ENCODE assay signal across 1 cellular context in the genomic region with DNA sequence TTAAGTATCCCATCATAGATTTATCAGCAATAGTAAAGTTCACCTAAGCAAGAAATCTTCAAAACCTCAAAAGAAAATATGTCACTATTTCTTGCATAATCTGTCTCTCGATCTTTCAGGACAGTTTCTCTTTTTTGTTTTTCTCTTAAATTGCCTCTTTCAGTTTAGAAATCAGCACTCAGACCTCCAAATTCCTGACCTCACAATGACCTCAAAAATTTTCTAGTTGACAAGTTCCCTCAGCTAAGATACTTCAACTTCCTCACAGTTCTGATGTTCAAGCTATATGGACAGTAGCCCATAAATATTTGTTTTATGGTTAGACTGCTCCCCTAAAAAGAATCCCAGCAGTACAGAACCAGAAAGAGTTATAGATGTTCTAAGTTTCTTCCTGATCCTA.
TF ChIP-seq lines count a peak whose summit lies in the region.

No MANE protein-coding gene starts in this region.

TF ChIP-seq in GM12878, 131 proteins besides CTCF, POLR2A, EP300 and RAD21:
- TF ChIP-seq, protein P1, sequence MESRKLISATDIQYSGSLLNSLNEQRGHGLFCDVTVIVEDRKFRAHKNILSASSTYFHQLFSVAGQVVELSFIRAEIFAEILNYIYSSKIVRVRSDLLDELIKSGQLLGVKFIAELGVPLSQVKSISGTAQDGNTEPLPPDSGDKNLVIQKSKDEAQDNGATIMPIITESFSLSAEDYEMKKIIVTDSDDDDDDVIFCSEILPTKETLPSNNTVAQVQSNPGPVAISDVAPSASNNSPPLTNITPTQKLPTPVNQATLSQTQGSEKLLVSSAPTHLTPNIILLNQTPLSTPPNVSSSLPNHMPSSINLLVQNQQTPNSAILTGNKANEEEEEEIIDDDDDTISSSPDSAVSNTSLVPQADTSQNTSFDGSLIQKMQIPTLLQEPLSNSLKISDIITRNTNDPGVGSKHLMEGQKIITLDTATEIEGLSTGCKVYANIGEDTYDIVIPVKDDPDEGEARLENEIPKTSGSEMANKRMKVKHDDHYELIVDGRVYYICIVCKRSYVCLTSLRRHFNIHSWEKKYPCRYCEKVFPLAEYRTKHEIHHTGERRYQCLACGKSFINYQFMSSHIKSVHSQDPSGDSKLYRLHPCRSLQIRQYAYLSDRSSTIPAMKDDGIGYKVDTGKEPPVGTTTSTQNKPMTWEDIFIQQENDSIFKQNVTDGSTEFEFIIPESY (IDR thresholded peaks at IDR 0.05): no peak
- TF ChIP-seq MTA2 (IDR thresholded peaks at IDR 0.05; ENCODE audit: low read depth) (0 out of 2 replicates have a peak, but pooled peaks have one; percentile 25), RUNX3 (IDR thresholded peaks at IDR 0.05; ENCODE audit: low read length) (0 out of 2 replicates have a peak, but pooled peaks have one; percentile 23), CREB1 (IDR thresholded peaks at IDR 0.05; ENCODE audit: low read depth) (peak; percentile 77), NR2C2 (IDR thresholded peaks at IDR 0.05; ENCODE audit: borderline replicate concordance, control insufficient read depth, insufficient read length, low read depth) (no peak)
- TF ChIP-seq, protein P2, sequence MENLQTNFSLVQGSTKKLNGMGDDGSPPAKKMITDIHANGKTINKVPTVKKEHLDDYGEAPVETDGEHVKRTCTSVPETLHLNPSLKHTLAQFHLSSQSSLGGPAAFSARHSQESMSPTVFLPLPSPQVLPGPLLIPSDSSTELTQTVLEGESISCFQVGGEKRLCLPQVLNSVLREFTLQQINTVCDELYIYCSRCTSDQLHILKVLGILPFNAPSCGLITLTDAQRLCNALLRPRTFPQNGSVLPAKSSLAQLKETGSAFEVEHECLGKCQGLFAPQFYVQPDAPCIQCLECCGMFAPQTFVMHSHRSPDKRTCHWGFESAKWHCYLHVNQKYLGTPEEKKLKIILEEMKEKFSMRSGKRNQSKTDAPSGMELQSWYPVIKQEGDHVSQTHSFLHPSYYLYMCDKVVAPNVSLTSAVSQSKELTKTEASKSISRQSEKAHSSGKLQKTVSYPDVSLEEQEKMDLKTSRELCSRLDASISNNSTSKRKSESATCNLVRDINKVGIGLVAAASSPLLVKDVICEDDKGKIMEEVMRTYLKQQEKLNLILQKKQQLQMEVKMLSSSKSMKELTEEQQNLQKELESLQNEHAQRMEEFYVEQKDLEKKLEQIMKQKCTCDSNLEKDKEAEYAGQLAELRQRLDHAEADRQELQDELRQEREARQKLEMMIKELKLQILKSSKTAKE (IDR thresholded peaks at IDR 0.05; ENCODE audit: low read depth, poor library complexity, severe bottlenecking): peak; percentile 24
- TF ChIP-seq, protein P3, sequence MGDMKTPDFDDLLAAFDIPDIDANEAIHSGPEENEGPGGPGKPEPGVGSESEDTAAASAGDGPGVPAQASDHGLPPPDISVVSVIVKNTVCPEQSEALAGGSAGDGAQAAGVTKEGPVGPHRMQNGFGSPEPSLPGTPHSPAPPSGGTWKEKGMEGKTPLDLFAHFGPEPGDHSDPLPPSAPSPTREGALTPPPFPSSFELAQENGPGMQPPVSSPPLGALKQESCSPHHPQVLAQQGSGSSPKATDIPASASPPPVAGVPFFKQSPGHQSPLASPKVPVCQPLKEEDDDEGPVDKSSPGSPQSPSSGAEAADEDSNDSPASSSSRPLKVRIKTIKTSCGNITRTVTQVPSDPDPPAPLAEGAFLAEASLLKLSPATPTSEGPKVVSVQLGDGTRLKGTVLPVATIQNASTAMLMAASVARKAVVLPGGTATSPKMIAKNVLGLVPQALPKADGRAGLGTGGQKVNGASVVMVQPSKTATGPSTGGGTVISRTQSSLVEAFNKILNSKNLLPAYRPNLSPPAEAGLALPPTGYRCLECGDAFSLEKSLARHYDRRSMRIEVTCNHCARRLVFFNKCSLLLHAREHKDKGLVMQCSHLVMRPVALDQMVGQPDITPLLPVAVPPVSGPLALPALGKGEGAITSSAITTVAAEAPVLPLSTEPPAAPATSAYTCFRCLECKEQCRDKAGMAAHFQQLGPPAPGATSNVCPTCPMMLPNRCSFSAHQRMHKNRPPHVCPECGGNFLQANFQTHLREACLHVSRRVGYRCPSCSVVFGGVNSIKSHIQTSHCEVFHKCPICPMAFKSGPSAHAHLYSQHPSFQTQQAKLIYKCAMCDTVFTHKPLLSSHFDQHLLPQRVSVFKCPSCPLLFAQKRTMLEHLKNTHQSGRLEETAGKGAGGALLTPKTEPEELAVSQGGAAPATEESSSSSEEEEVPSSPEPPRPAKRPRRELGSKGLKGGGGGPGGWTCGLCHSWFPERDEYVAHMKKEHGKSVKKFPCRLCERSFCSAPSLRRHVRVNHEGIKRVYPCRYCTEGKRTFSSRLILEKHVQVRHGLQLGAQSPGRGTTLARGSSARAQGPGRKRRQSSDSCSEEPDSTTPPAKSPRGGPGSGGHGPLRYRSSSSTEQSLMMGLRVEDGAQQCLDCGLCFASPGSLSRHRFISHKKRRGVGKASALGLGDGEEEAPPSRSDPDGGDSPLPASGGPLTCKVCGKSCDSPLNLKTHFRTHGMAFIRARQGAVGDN (IDR thresholded peaks at IDR 0.05): 0 out of 2 replicates have a peak, but pooled peaks have one; percentile 6
- TF ChIP-seq, protein P4, sequence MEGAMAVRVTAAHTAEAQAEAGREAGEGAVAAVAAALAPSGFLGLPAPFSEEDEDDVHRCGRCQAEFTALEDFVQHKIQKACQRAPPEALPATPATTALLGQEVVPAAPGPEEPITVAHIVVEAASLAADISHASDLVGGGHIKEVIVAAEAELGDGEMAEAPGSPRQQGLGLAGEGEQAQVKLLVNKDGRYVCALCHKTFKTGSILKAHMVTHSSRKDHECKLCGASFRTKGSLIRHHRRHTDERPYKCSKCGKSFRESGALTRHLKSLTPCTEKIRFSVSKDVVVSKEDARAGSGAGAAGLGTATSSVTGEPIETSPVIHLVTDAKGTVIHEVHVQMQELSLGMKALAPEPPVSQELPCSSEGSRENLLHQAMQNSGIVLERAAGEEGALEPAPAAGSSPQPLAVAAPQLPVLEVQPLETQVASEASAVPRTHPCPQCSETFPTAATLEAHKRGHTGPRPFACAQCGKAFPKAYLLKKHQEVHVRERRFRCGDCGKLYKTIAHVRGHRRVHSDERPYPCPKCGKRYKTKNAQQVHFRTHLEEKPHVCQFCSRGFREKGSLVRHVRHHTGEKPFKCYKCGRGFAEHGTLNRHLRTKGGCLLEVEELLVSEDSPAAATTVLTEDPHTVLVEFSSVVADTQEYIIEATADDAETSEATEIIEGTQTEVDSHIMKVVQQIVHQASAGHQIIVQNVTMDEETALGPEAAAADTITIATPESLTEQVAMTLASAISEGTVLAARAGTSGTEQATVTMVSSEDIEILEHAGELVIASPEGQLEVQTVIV (IDR thresholded peaks at IDR 0.05; ENCODE audit: borderline replicate concordance, partially characterized antibody): no peak
